In genomic region chr3:53998980-53999379, GRCh38 we compare ENCODE assay signal across 22 cellular contexts.
"Had no signal": no experiment of that assay in that cellular context is flagged by ENCODE, and none has a peak within 500 bp of the region (broad histone marks: within the 10 kb centered on the region; RNA-seq: fewer than 3 reads in every experiment).

No MANE protein-coding gene starts in this region.

- H3K9me3 ChIP-seq: esophagus squamous epithelium, left lung, lower lobe of right lung, spleen, testis, tibial artery had no signal

- H3K27me3 ChIP-seq: esophagus squamous epithelium, left lung, testis, tibial artery had no signal

- H3K4me3 Mint-ChIP-seq: effector memory CD8-positive, alpha-beta T cell; memory B cell; naive B cell; natural killer cell treated with Interleukin-12 subunit alpha and Interleukin-12 subunit beta and Interleukin-15 and Interleukin-18, amount 100 ng/mL, for 72 hours; neural crest cell; stimulated activated memory B cell treated with anti-CD40 and anti-IgM and Interleukin-4, amounts not matched to agents 10 μg/mL and 1 μg/mL and 100 μg/mL, for 72 hours; type B pancreatic cell had no signal

- H3K4me1 Mint-ChIP-seq: neural crest cell had no signal

- H3K4me1 ChIP-seq: esophagus squamous epithelium, left lung, lower lobe of right lung, parathyroid adenoma, spleen, testis, tibial artery had no signal

- ATAC-seq: effector memory CD8-positive, alpha-beta T cell; left lung; natural killer cell treated with Interleukin-12 subunit alpha and Interleukin-12 subunit beta and Interleukin-15 and Interleukin-18, amount 100 ng/mL, for 72 hours; stimulated activated memory B cell treated with anti-CD40 and anti-IgM and Interleukin-4, amounts not matched to agents 10 μg/mL and 1 μg/mL and 100 μg/mL, for 72 hours; stimulated activated naive CD8-positive, alpha-beta T cell treated with anti-CD3 and anti-CD28 coated beads, Interleukin-15, Interleukin-2, amounts not matched to agents 100 U/mL and 50 U/mL, for 24 hours had no signal

- H2AFZ ChIP-seq: parathyroid adenoma had no signal

- H3K4me3 ChIP-seq: esophagus squamous epithelium, left lung, lower lobe of right lung, skin epidermis, spleen, testis, tibial artery had no signal

- DNase-seq: cortex of kidney; effector memory CD8-positive, alpha-beta T cell; erythroblast; esophagus squamous epithelium; foreskin melanocyte; glutamatergic neuron; left lung; lower lobe of right lung; naive B cell; spleen; stimulated activated CD4-positive, alpha-beta T cell treated with anti-CD3 and anti-CD28 coated beads, Interleukin-4, amount 100 ng/mL, for 4 hours; stimulated activated naive CD8-positive, alpha-beta T cell treated with anti-CD3 and anti-CD28 coated beads, Interleukin-15, Interleukin-2, amounts not matched to agents 100 U/mL and 50 U/mL, for 24 hours; testis; tibial artery had no signal

- H3K9ac ChIP-seq: parathyroid adenoma had no signal

- H3K36me3 ChIP-seq: esophagus squamous epithelium, left lung, lower lobe of right lung, spleen, tibial artery had no signal

- H3K27ac Mint-ChIP-seq: effector memory CD8-positive, alpha-beta T cell; memory B cell; naive B cell; natural killer cell treated with Interleukin-12 subunit alpha and Interleukin-12 subunit beta and Interleukin-15 and Interleukin-18, amount 100 ng/mL, for 72 hours; progenitor cell of endocrine pancreas; stimulated activated memory B cell treated with anti-CD40 and anti-IgM and Interleukin-4, amounts not matched to agents 10 μg/mL and 1 μg/mL and 100 μg/mL, for 72 hours; type B pancreatic cell had no signal

- H3K27ac ChIP-seq: esophagus squamous epithelium, left lung, lower lobe of right lung, parathyroid adenoma, skin epidermis, spleen, testis, tibial artery had no signal

- H3K9me3 Mint-ChIP-seq: effector memory CD8-positive, alpha-beta T cell; memory B cell; naive B cell; natural killer cell treated with Interleukin-12 subunit alpha and Interleukin-12 subunit beta and Interleukin-15 and Interleukin-18, amount 100 ng/mL, for 72 hours; neural crest cell; stimulated activated memory B cell treated with anti-CD40 and anti-IgM and Interleukin-4, amounts not matched to agents 10 μg/mL and 1 μg/mL and 100 μg/mL, for 72 hours; type B pancreatic cell had no signal

- H3K36me3 Mint-ChIP-seq: memory B cell; naive B cell; natural killer cell treated with Interleukin-12 subunit alpha and Interleukin-12 subunit beta and Interleukin-15 and Interleukin-18, amount 100 ng/mL, for 72 hours; stimulated activated memory B cell treated with anti-CD40 and anti-IgM and Interleukin-4, amounts not matched to agents 10 μg/mL and 1 μg/mL and 100 μg/mL, for 72 hours; type B pancreatic cell had no signal

- H3K79me2 ChIP-seq: parathyroid adenoma had no signal
